Comparison of ENCODE assay signal across 17 cellular contexts in the genomic region with DNA sequence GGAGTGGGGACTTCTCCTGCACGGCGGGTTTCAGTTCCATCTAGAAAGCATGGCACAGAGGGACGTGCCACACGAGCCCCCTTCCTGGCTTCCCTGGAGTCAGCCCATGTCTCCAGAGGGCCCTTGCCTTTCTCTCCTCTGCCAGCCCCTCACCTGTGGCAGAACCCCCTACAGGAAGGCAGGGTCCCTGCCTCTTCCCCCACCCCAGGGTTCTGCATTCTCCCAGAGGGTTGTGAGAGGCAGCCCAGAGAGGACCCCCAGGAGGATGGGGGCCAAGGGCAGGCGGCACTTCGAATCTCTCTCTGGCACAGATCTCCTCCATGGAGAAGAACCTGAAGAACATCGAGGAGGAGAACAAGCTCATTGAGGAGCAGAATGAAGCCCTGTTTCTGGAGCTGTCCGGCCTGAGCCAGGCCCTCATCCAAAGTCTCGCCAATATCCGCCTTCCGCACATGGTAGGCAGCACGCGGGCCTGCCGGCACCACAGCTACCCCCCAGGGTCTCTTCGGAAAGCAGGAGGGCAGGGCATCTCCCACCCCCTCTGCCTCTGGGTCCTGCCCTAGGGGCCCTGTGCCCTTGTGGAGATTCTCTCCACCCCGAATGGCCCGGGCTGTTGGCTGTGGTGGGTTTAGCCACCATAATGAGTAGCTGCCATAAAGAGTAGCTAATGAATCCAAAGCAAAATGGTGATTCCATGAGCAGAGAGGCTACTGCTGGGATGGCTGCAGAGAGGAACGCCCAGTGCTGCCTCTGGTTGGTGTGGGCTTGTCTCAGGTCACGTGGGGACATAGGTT. TPM values are rescaled to one million over a fixed set of nuclear protein-coding genes. Genes with fewer than 3 reads are reported as not detected.
DNase-seq lines count a peak whose midpoint lies in the region; ATAC-seq, FAIRE-seq and TF ChIP-seq lines count a peak whose summit lies in the region.
"Had no signal": no experiment of that assay in that cellular context is flagged by ENCODE, and none has a peak within 500 bp of the region (broad histone marks: within the 10 kb centered on the region; RNA-seq: fewer than 3 reads in every experiment).

No MANE protein-coding gene starts in this region.

- FAIRE-seq in kidney (lab: Jason Lieb, UNC), result no peak

- no peaks in the 10 kb centered on the region for H3K9me3 ChIP-seq in kidney (ENCODE audit: control insufficient read depth in 1 of 2, low read length in 2 of 2)
- H3K9me3 ChIP-seq in sigmoid colon, result no peaks in the 10 kb centered on the region

- ATAC-seq in activated T-cell treated with anti-CD3 and anti-CD28 coated beads, Interleukin-2, amount 50 U/mL, for 4 hours, result no peak

- intact Hi-C loops in kidney (cut with DNase I), result no loop called here
- intact Hi-C loops in sigmoid colon (cut with DNase I), result no loop called here

- H3K27me3 ChIP-seq in H7 (ENCODE audit: control insufficient read depth, insufficient read depth, low read length) (no peaks in the 10 kb centered on the region), sigmoid colon (no peaks in the 10 kb centered on the region)

- no peaks in the 10 kb centered on the region for H3K9me3 Mint-ChIP-seq in activated T-cell treated with anti-CD3 and anti-CD28 coated beads, Interleukin-2, amount 50 U/mL, for 4 hours

- H3K4me3 ChIP-seq in H7 (ENCODE audit: insufficient read depth, low read depth, low read length) (no peak overlapping the region), kidney (ENCODE audit: low read length in 2 of 2) (no peak overlapping the region), sigmoid colon (no peak overlapping the region), foreskin fibroblast (ENCODE audit: low read depth in 1 of 2, low read length in 2 of 2) (no peak overlapping the region)

- no peaks in the 10 kb centered on the region for H3K4me1 Mint-ChIP-seq in activated T-cell treated with anti-CD3 and anti-CD28 coated beads, Interleukin-2, amount 50 U/mL, for 4 hours (ENCODE audit: low read depth)

- H3K27ac ChIP-seq in kidney (ENCODE audit: low read depth in 2 of 2, low read length in 2 of 2) (no peak overlapping the region), sigmoid colon (no peak overlapping the region)
- H3K27ac ChIP-seq: 22Rv1 had no signal

- no peak overlapping the region for H3K4me3 Mint-ChIP-seq in activated T-cell treated with anti-CD3 and anti-CD28 coated beads, Interleukin-2, amount 50 U/mL, for 4 hours
- H3K4me3 Mint-ChIP-seq: H9 had no signal

- H3K9ac ChIP-seq in kidney (ENCODE audit: low read length in 2 of 2), result no peak overlapping the region

- TF ChIP-seq CTCF in kidney (IDR thresholded peaks at IDR 0.05; ENCODE audit: borderline replicate concordance, extremely low read depth, insufficient read depth), result no peak
- TF ChIP-seq CTCF in sigmoid colon (IDR thresholded peaks at IDR 0.05), result no peak
- no peak for TF ChIP-seq CTCF in foreskin fibroblast (IDR thresholded peaks at IDR 0.05; ENCODE audit: low read depth, low read length)

- H3K27me3 Mint-ChIP-seq in activated T-cell treated with anti-CD3 and anti-CD28 coated beads, Interleukin-2, amount 50 U/mL, for 4 hours (ENCODE audit: low read depth), result peaks cover 2% of the 10 kb centered on the region

- H3K4me1 ChIP-seq in kidney (ENCODE audit: control insufficient read depth in 1 of 2, insufficient read depth in 1 of 2, low read depth in 1 of 2, low read length in 2 of 2), result no peaks in the 10 kb centered on the region
- no peaks in the 10 kb centered on the region for H3K4me1 ChIP-seq in sigmoid colon

- no peak for TF ChIP-seq EP300 in sigmoid colon (IDR thresholded peaks at IDR 0.05)

- peak; percentile 3 for DNase-seq in activated T-cell treated with anti-CD3 and anti-CD28 coated beads, Interleukin-2, amount 50 U/mL, for 1 hour
- no peak for DNase-seq in activated T-cell treated with anti-CD3 and anti-CD28 coated beads, Interleukin-2, amount 50 U/mL, for 4 hours
- DNase-seq in H7 (peak; percentile 31), kidney (peak; percentile 54), sigmoid colon (peak; percentile 49), foreskin fibroblast (no peak), D341Med (ENCODE audit: low spot score) (no peak), NCI-H1105 (lab: John Stamatoyannopoulos, UW) (no peak)
- DNase-seq: DMS 273 treated with DMSO at 0.1 percent for 48 hours, H9, Karpas-422, MM.1S, NCI-H1417, NCI-H2029, NCI-H2171 treated with DMSO at 0.1 percent for 48 hours, NCI-H82 had no signal

- no peaks in the 10 kb centered on the region for H3K36me3 Mint-ChIP-seq in activated T-cell treated with anti-CD3 and anti-CD28 coated beads, Interleukin-2, amount 50 U/mL, for 4 hours (ENCODE audit: insufficient read depth)

- H3K36me3 ChIP-seq in H7 (replicated peaks; ENCODE audit: control insufficient read depth, insufficient read depth, low read length), result no peaks in the 10 kb centered on the region
- no peaks in the 10 kb centered on the region for H3K36me3 ChIP-seq in kidney (ENCODE audit: control insufficient read depth in 1 of 2, insufficient read depth in 2 of 2, low read length in 2 of 2)
- no peaks in the 10 kb centered on the region for H3K36me3 ChIP-seq in sigmoid colon

- 88 to 92% methylated on average over 19 of the region's 19 CpGs for whole genome bisulfite sequencing in sigmoid colon, 2 donors

- no peak for TF ChIP-seq POLR2A in sigmoid colon (IDR thresholded peaks at IDR 0.05)

RNA-seq across cellular contexts. Expression of gene PCMTD2, which starts 15.9 kb away (rescaled TPM):
- total RNA-seq in activated T-cell treated with anti-CD3 and anti-CD28 coated beads, Interleukin-2, amount 50 U/mL, for 4 hours, result 10 to 100 TPM; 20.4 to 24.4 (median 21.2) TPM
- 38.0 and 57.6 TPM in 2 replicates for total RNA-seq in H7 (2014; rRNA removed; shearing (Covaris generic))
- 53.8 TPM for total RNA-seq in kidney
- 25.0 TPM for polyA plus RNA-seq in kidney (ENCODE audit: insufficient read depth, low read depth, low replicate concordance)
- 10 to 100 TPM; 60.3 to 73.9 (median 65.2) TPM for total RNA-seq in sigmoid colon
- 10 to 100 TPM in 2 of 3 donors, 1 to 10 TPM in 1; 9.9 to 26.4 (median 18.0) TPM for polyA plus RNA-seq in sigmoid colon

Comparison
In these comparisons a context has a peak if more than half of its experiments do, and no peak if none do; other contexts are left out.
1. DNase-seq: peak in activated T-cell treated with anti-CD3 and anti-CD28 coated beads, Interleukin-2, amount 50 U/mL, for 1 hour (single experiment), H7 (single experiment), kidney (single experiment) and sigmoid colon (single experiment); none in activated T-cell treated with anti-CD3 and anti-CD28 coated beads, Interleukin-2, amount 50 U/mL, for 4 hours (single experiment), foreskin fibroblast (0 of 2), D341Med (single experiment) and NCI-H1105 (single experiment).